In the genomic region with DNA sequence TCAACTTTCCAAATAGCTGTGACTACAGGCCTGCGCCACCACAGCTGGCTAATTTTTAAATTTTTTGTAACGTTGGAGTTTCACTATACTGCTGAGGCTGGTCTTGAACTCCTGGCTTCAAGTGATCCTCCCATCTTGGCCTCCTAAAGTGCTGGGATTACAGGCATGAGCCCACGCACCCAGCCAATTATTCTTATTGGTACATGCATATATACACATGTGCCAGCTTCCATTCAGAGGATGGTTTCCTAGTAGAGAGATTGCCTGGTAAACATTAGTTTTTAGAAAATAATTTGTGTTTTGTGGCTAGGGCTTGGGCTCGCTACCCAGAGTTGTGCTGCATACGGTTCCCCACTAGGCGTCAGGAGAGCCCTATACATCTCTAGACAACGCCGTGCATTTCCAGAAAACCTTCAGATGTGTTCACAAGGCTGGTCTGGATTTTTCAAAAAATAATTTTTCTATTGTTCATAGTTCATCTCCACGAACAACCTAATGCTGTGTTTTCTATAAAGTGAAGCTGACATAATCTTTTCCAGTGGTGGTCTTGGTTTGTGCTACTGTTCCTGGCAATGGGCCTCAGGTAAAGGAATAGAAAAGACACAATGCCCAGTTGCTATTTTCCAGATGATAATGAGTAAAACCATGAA, we compare ENCODE assay signal across 8 cellular contexts. TPM values are rescaled to one million over a fixed set of nuclear protein-coding genes. Genes with fewer than 3 reads are reported as not detected.
DNase-seq lines count a peak whose midpoint lies in the region; ATAC-seq, FAIRE-seq and TF ChIP-seq lines count a peak whose summit lies in the region.

No MANE protein-coding gene starts in this region.

- in situ Hi-C loops in KBM-7 (cut with MboI; ENCODE audit: low pct_unique_long_range_greater_than_20kb, low sequenced_read_pairs) = loop anchor here (25.0 kb wide), 1 partner anchor 271 kb away; a partner anchor contains a TSS

- TF ChIP-seq CTCF in astrocyte (IDR thresholded peaks at IDR 0.05; ENCODE audit: insufficient read depth, low read depth, low read length) = peak; percentile 100
- peak; percentile 80 to 93 for TF ChIP-seq CTCF in right atrium auricular region (IDR thresholded peaks at IDR 0.05)
- TF ChIP-seq CTCF in retinal pigment epithelial cell (conservative IDR thresholded peaks at IDR 0.05; ENCODE audit: low read depth, low read length) = peak; percentile 99

- DNase-seq in AML-193 (lab: John Stamatoyannopoulos, UW) (peak; percentile 46 to 47), KBM-7 (peak; percentile 71), SK-N-MC (ENCODE audit: low read depth, low spot score) (peak; percentile 56), astrocyte (ENCODE audit: low read depth) (peak; percentile 30), right atrium auricular region (ENCODE audit: low spot score) (no peak), retinal pigment epithelial cell (ENCODE audit: low read depth) (no peak)

- no peak overlapping the region for H3K4me3 ChIP-seq in SK-N-MC
- H3K4me3 ChIP-seq in astrocyte (ENCODE audit: insufficient read depth, low read depth, low read length) = no peak overlapping the region
- H3K4me3 ChIP-seq in right atrium auricular region = no peak overlapping the region
- no peak overlapping the region for H3K4me3 ChIP-seq in retinal pigment epithelial cell (ENCODE audit: low read length)

- H3K9me3 ChIP-seq in SK-N-MC (ENCODE audit: low read depth, low read length) (no peaks in the 10 kb centered on the region), astrocyte (ENCODE audit: insufficient read depth, low read depth, low read length) (no peaks in the 10 kb centered on the region), right atrium auricular region (no peaks in the 10 kb centered on the region)

- H3K9me3 Mint-ChIP-seq in astrocyte (ENCODE audit: unreplicated experiment) = no peaks in the 10 kb centered on the region

- H3K27me3 ChIP-seq in astrocyte (ENCODE audit: insufficient read depth, low read length) = no peaks in the 10 kb centered on the region
- H3K27me3 ChIP-seq in right atrium auricular region = no peaks in the 10 kb centered on the region

- H3K4me3 Mint-ChIP-seq in astrocyte (ENCODE audit: unreplicated experiment) = no peak overlapping the region

- H3K36me3 Mint-ChIP-seq in astrocyte (ENCODE audit: low read depth, unreplicated experiment) = no peaks in the 10 kb centered on the region

- H3K4me1 Mint-ChIP-seq in astrocyte (ENCODE audit: low read depth, unreplicated experiment) = no peaks in the 10 kb centered on the region

- H3K36me3 ChIP-seq in SK-N-MC (ENCODE audit: insufficient read depth, low read length) (no peaks in the 10 kb centered on the region), astrocyte (ENCODE audit: insufficient read depth, low read length) (no peaks in the 10 kb centered on the region), right atrium auricular region (no peaks in the 10 kb centered on the region)

- no peaks in the 10 kb centered on the region for H3K79me2 ChIP-seq in astrocyte (ENCODE audit: insufficient read depth, low read length)

- no peak overlapping the region for H3K27ac Mint-ChIP-seq in astrocyte (ENCODE audit: unreplicated experiment)

- ATAC-seq in GM18868 (IDR thresholded peaks at IDR 0.05; ENCODE audit: unreplicated experiment) (peak; percentile 74), HG02973 (IDR thresholded peaks at IDR 0.05; ENCODE audit: unreplicated experiment) (no peak)

- H2AFZ ChIP-seq in astrocyte (ENCODE audit: low read depth, low read length) = peak overlapping the region; percentile 8

- H3K9ac ChIP-seq in SK-N-MC (ENCODE audit: insufficient read length) (no peak overlapping the region), astrocyte (ENCODE audit: low read length) (no peak overlapping the region)

- H3K27me3 Mint-ChIP-seq in astrocyte (ENCODE audit: low read depth, unreplicated experiment) = peaks cover 5% of the 10 kb centered on the region

- H3K4me2 ChIP-seq in astrocyte (ENCODE audit: low read length) = no peak overlapping the region

- no peak overlapping the region for H3K27ac ChIP-seq in SK-N-MC
- no peak overlapping the region for H3K27ac ChIP-seq in astrocyte (ENCODE audit: low read depth, low read length)
- no peak overlapping the region for H3K27ac ChIP-seq in right atrium auricular region

- FAIRE-seq in astrocyte (lab: Jason Lieb, UNC) = no peak

- no peaks in the 10 kb centered on the region for H4K20me1 ChIP-seq in astrocyte (ENCODE audit: insufficient read depth, low read length)

- H3K4me1 ChIP-seq in astrocyte (ENCODE audit: insufficient read depth, low read length) (no peaks in the 10 kb centered on the region), right atrium auricular region (no peaks in the 10 kb centered on the region)

RNA-seq across cellular contexts. Expression of a gene that starts 14.6 kb away (rescaled TPM):
- total RNA-seq in astrocyte (43.9 and 46.7 TPM in 2 replicates), right atrium auricular region (10 to 100 TPM; 60.1 to 91.9 TPM)

RNA-seq across cellular contexts. Expression of a gene that starts 16.1 kb away (rescaled TPM):
- total RNA-seq in astrocyte (11.5 and 12.3 TPM in 2 replicates), right atrium auricular region (1 to 10 TPM in 1 of 2 donors, under 1 TPM in 1; 0.98 to 1.3 TPM)

Comparison
In these comparisons a context has a peak if more than half of its experiments do, and no peak if none do; other contexts are left out.
1. DNase-seq: peak in AML-193 (2 of 2), KBM-7 (single experiment), SK-N-MC (single experiment) and astrocyte (single experiment); none in right atrium auricular region (single experiment) and retinal pigment epithelial cell (single experiment).
2. Peak in every context shown above with its lines, with median percentiles within 50 percentile points of each other: CTCF ChIP-seq.